ENCODE assay signal across 18 cellular contexts in genomic region chr3:19489936-19490335, GRCh38.
"Had no signal": no experiment of that assay in that cellular context is flagged by ENCODE, and none has a peak within 500 bp of the region (broad histone marks: within the 10 kb centered on the region; RNA-seq: fewer than 3 reads in every experiment).

No MANE protein-coding gene starts in this region.

- ATAC-seq: effector memory CD8-positive, alpha-beta T cell; left cardiac atrium; left lung; naive thymus-derived CD8-positive, alpha-beta T cell; right lobe of liver; stimulated activated naive CD8-positive, alpha-beta T cell treated with anti-CD3 and anti-CD28 coated beads, Interleukin-15, amount 100 ng/mL, for 72 hours; upper lobe of right lung had no signal

- H3K36me3 Mint-ChIP-seq: naive thymus-derived CD8-positive, alpha-beta T cell had no signal

- H3K36me3 ChIP-seq: left lung, ovary, right lobe of liver, suprapubic skin, transverse colon, upper lobe of right lung, vagina had no signal

- H3K4me1 ChIP-seq: left lung, right lobe of liver, suprapubic skin, transverse colon, upper lobe of right lung, vagina had no signal

- H3K27ac Mint-ChIP-seq: effector memory CD8-positive, alpha-beta T cell; naive thymus-derived CD8-positive, alpha-beta T cell; stimulated activated naive CD8-positive, alpha-beta T cell treated with anti-CD3 and anti-CD28 coated beads, Interleukin-15, amount 100 ng/mL, for 72 hours had no signal

- H3K4me3 ChIP-seq: left lung, ovary, right lobe of liver, suprapubic skin, transverse colon, upper lobe of right lung, vagina had no signal

- H3K9me3 ChIP-seq: left lung, ovary, right lobe of liver, suprapubic skin, transverse colon, upper lobe of right lung, vagina had no signal

- DNase-seq: cortex of kidney; effector memory CD8-positive, alpha-beta T cell; kidney; left cardiac atrium; left lung; naive thymus-derived CD8-positive, alpha-beta T cell; occipital lobe; ovary; right lobe of liver; small intestine; stimulated activated CD4-positive, alpha-beta T cell treated with anti-CD3 and anti-CD28 coated beads, Interleukin-15, amount 100 ng/mL, for 24 hours; stimulated activated CD4-positive, alpha-beta T cell treated with anti-CD3 and anti-CD28 coated beads, Interleukin-2, amount 100 ng/mL, for 48 hours; stimulated activated naive CD4-positive, alpha-beta T cell; stimulated activated naive CD8-positive, alpha-beta T cell treated with anti-CD3 and anti-CD28 coated beads, Interleukin-15, amount 100 ng/mL, for 72 hours; transverse colon; upper lobe of right lung had no signal

- H3K4me3 Mint-ChIP-seq: effector memory CD8-positive, alpha-beta T cell; naive thymus-derived CD8-positive, alpha-beta T cell; stimulated activated naive CD8-positive, alpha-beta T cell treated with anti-CD3 and anti-CD28 coated beads, Interleukin-15, amount 100 ng/mL, for 72 hours had no signal

- H3K27me3 ChIP-seq: left lung, ovary, right lobe of liver, suprapubic skin, transverse colon, upper lobe of right lung, vagina had no signal

- H3K27me3 Mint-ChIP-seq: effector memory CD8-positive, alpha-beta T cell; naive thymus-derived CD8-positive, alpha-beta T cell; stimulated activated naive CD8-positive, alpha-beta T cell treated with anti-CD3 and anti-CD28 coated beads, Interleukin-15, amount 100 ng/mL, for 72 hours had no signal

- H3K4me1 Mint-ChIP-seq: stimulated activated naive CD8-positive, alpha-beta T cell treated with anti-CD3 and anti-CD28 coated beads, Interleukin-15, amount 100 ng/mL, for 72 hours had no signal

- H3K27ac ChIP-seq: left lung, ovary, right lobe of liver, suprapubic skin, transverse colon, upper lobe of right lung, vagina had no signal
